Comparison of ENCODE assay signal across 15 cellular contexts in genomic region chr3:183815565-183815943, GRCh38. TPM values are rescaled to one million over a fixed set of nuclear protein-coding genes. Genes with fewer than 3 reads are reported as not detected.
DNase-seq lines count a peak whose midpoint lies in the region; ATAC-seq, FAIRE-seq and TF ChIP-seq lines count a peak whose summit lies in the region.
"Had no signal": no experiment of that assay in that cellular context is flagged by ENCODE, and none has a peak within 500 bp of the region (broad histone marks: within the 10 kb centered on the region; RNA-seq: fewer than 3 reads in every experiment).

No MANE protein-coding gene starts in this region.

- H3K4me1 Mint-ChIP-seq in activated CD8-positive, alpha-beta memory T cell treated with anti-CD3 and anti-CD28 coated beads, Interleukin-2, amount 10 ng/mL, durations not matched to agents 7 days and 5 days = peaks cover 23% of the 10 kb centered on the region
- H3K4me1 Mint-ChIP-seq in activated naive CD8-positive, alpha-beta T cell treated with anti-CD3 and anti-CD28 coated beads, Interleukin-2, amount 10 ng/mL, durations not matched to agents 7 days and 5 days = peaks cover 17% of the 10 kb centered on the region
- H3K4me1 Mint-ChIP-seq: WTC11 had no signal

- ATAC-seq in activated CD8-positive, alpha-beta memory T cell treated with anti-CD3 and anti-CD28 coated beads, Interleukin-2, amount 10 ng/mL, durations not matched to agents 7 days and 5 days = peak; percentile 67
- peak; percentile 65 for ATAC-seq in activated naive CD8-positive, alpha-beta T cell treated with anti-CD3 and anti-CD28 coated beads, Interleukin-2, amount 10 ng/mL, durations not matched to agents 7 days and 5 days (ENCODE audit: low read depth)
- ATAC-seq: WTC11 had no signal

- FAIRE-seq in kidney (lab: Jason Lieb, UNC) = no peak
- no peak for FAIRE-seq in urothelium cell line (lab: Jason Lieb, UNC)
- FAIRE-seq: GM12892 had no signal

- H3K27ac Mint-ChIP-seq in activated CD8-positive, alpha-beta memory T cell treated with anti-CD3 and anti-CD28 coated beads, Interleukin-2, amount 10 ng/mL, durations not matched to agents 7 days and 5 days = peak overlapping the region; percentile 85
- H3K27ac Mint-ChIP-seq in activated naive CD8-positive, alpha-beta T cell treated with anti-CD3 and anti-CD28 coated beads, Interleukin-2, amount 10 ng/mL, durations not matched to agents 7 days and 5 days = peak overlapping the region; percentile 75

- H3K36me3 ChIP-seq in H7 (replicated peaks; ENCODE audit: control insufficient read depth, insufficient read depth, low read length) (peaks cover 6% of the 10 kb centered on the region), prostate gland (no peaks in the 10 kb centered on the region), kidney (ENCODE audit: control insufficient read depth in 1 of 2, insufficient read depth in 2 of 2, low read length in 2 of 2) (peaks cover under 1 to 7% of the 10 kb centered on the region in 2 donors)

- peaks cover 14% of the 10 kb centered on the region for H3K36me3 Mint-ChIP-seq in activated CD8-positive, alpha-beta memory T cell treated with anti-CD3 and anti-CD28 coated beads, Interleukin-2, amount 10 ng/mL, durations not matched to agents 7 days and 5 days
- H3K36me3 Mint-ChIP-seq in activated naive CD8-positive, alpha-beta T cell treated with anti-CD3 and anti-CD28 coated beads, Interleukin-2, amount 10 ng/mL, durations not matched to agents 7 days and 5 days = peaks cover 4% of the 10 kb centered on the region

- TF ChIP-seq POLR2A in prostate gland (IDR thresholded peaks at IDR 0.05) = no peak

- H3K9me3 ChIP-seq in prostate gland (no peaks in the 10 kb centered on the region), kidney (ENCODE audit: control insufficient read depth in 1 of 2, low read length in 2 of 2) (no peaks in the 10 kb centered on the region)

- CTCF ChIA-PET in activated CD8-positive, alpha-beta memory T cell treated with anti-CD3 and anti-CD28 coated beads, Interleukin-2, amount 10 ng/mL, durations not matched to agents 7 days and 5 days (lab: Charles Lee) = interaction anchor here (0.8 to 2.7 kb wide), 4 partner anchors 9 to 347 kb away, joined by 3 to 11 read pairs (median 4); partner anchors contain the start of gene PARL

- H3K4me3 Mint-ChIP-seq in activated CD8-positive, alpha-beta memory T cell treated with anti-CD3 and anti-CD28 coated beads, Interleukin-2, amount 10 ng/mL, durations not matched to agents 7 days and 5 days = no peak overlapping the region
- H3K4me3 Mint-ChIP-seq in activated naive CD8-positive, alpha-beta T cell treated with anti-CD3 and anti-CD28 coated beads, Interleukin-2, amount 10 ng/mL, durations not matched to agents 7 days and 5 days = peak overlapping the region; percentile 29
- H3K4me3 Mint-ChIP-seq: type B pancreatic cell, WTC11 had no signal

- peaks cover 2% of the 10 kb centered on the region for H3K4me1 ChIP-seq in prostate gland (replicated peaks)
- H3K4me1 ChIP-seq in kidney (ENCODE audit: control insufficient read depth in 1 of 2, insufficient read depth in 1 of 2, low read depth in 1 of 2, low read length in 2 of 2) = no peaks in the 10 kb centered on the region

- TF ChIP-seq CTCF in prostate gland (IDR thresholded peaks at IDR 0.05) (no peak), kidney (IDR thresholded peaks at IDR 0.05; ENCODE audit: borderline replicate concordance, extremely low read depth, insufficient read depth) (no peak)

- intact Hi-C loops in prostate gland (cut with DNase I) = no loop called here
- intact Hi-C loops in kidney (cut with DNase I) = no loop called here

- no peaks in the 10 kb centered on the region for H3K27me3 Mint-ChIP-seq in activated CD8-positive, alpha-beta memory T cell treated with anti-CD3 and anti-CD28 coated beads, Interleukin-2, amount 10 ng/mL, durations not matched to agents 7 days and 5 days
- H3K27me3 Mint-ChIP-seq in activated naive CD8-positive, alpha-beta T cell treated with anti-CD3 and anti-CD28 coated beads, Interleukin-2, amount 10 ng/mL, durations not matched to agents 7 days and 5 days = no peaks in the 10 kb centered on the region
- H3K27me3 Mint-ChIP-seq: type B pancreatic cell had no signal

- no peaks in the 10 kb centered on the region for H3K27me3 ChIP-seq in H7 (ENCODE audit: control insufficient read depth, insufficient read depth, low read length)
- no peaks in the 10 kb centered on the region for H3K27me3 ChIP-seq in prostate gland (replicated peaks; ENCODE audit: insufficient read depth)

- H3K4me3 ChIP-seq in H7 (ENCODE audit: insufficient read depth, low read depth, low read length) = no peak overlapping the region
- no peak overlapping the region for H3K4me3 ChIP-seq in prostate gland
- no peak overlapping the region for H3K4me3 ChIP-seq in kidney (ENCODE audit: low read length in 2 of 2)

- H3K9ac ChIP-seq in kidney (ENCODE audit: low read length in 2 of 2) = no peak overlapping the region

- POLR2A ChIA-PET in activated naive CD8-positive, alpha-beta T cell treated with anti-CD3 and anti-CD28 coated beads, Interleukin-2, amount 10 ng/mL, durations not matched to agents 7 days and 5 days (lab: Charles Lee) = interaction anchor here (0.9 to 1.5 kb wide), 4 partner anchors 10 to 118 kb away, joined by 3 to 5 read pairs (median 4); partner anchors contain the start of genes PARL and YEATS2

- H3K27ac ChIP-seq in prostate gland = peak overlapping the region; percentile 48 to 55
- no peak overlapping the region for H3K27ac ChIP-seq in kidney (ENCODE audit: low read depth in 2 of 2, low read length in 2 of 2)

- 74% methylated on average over 9 of the region's 9 CpGs for WGBS in prostate gland

- DNase-seq in activated CD8-positive, alpha-beta memory T cell treated with anti-CD3 and anti-CD28 coated beads, Interleukin-2, amount 10 ng/mL, durations not matched to agents 7 days and 5 days = peak; percentile 56
- no peak for DNase-seq in activated CD8-positive, alpha-beta memory T cell treated with anti-CD3 and anti-CD28 coated beads, Interleukin-2, amount 50 U/mL, for 4 hours
- DNase-seq in H7 (peak; percentile 51), prostate gland (ENCODE audit: low spot score) (no peak), AG08395 (ENCODE audit: low spot score) (no peak), kidney (no peak), urothelium cell line (ENCODE audit: low spot score) (no peak)
- DNase-seq in activated naive CD8-positive, alpha-beta T cell treated with anti-CD3 and anti-CD28 coated beads, Interleukin-2, amount 10 ng/mL, durations not matched to agents 7 days and 5 days = no peak
- DNase-seq: activated gamma-delta T cell, cerebellar nuclear complex, islet precursor cell, NCI-H187 treated with DMSO at 0.1 percent for 48 hours had no signal

- H3K9me3 Mint-ChIP-seq in activated CD8-positive, alpha-beta memory T cell treated with anti-CD3 and anti-CD28 coated beads, Interleukin-2, amount 10 ng/mL, durations not matched to agents 7 days and 5 days (ENCODE audit: low read depth) = no peaks in the 10 kb centered on the region
- H3K9me3 Mint-ChIP-seq in activated naive CD8-positive, alpha-beta T cell treated with anti-CD3 and anti-CD28 coated beads, Interleukin-2, amount 10 ng/mL, durations not matched to agents 7 days and 5 days = no peaks in the 10 kb centered on the region
- H3K9me3 Mint-ChIP-seq: type B pancreatic cell, WTC11 had no signal

RNA-seq across cellular contexts. Expression of gene MAP6D1, which starts 9.8 kb away (rescaled TPM):
- under 1 TPM; 0.47 to 0.70 TPM for total RNA-seq in activated CD8-positive, alpha-beta memory T cell treated with anti-CD3 and anti-CD28 coated beads, Interleukin-2, amount 10 ng/mL, durations not matched to agents 7 days and 5 days
- 1.7 and 4.4 TPM in 2 replicates for total RNA-seq in H7 (2014; rRNA removed; shearing (Covaris generic))
- 1 to 10 TPM; 1.6 to 2.7 TPM for total RNA-seq in activated naive CD8-positive, alpha-beta T cell treated with anti-CD3 and anti-CD28 coated beads, Interleukin-2, amount 10 ng/mL, durations not matched to agents 7 days and 5 days
- total RNA-seq in prostate gland (10 to 100 TPM; 17.3 to 22.3 TPM), kidney (1.5 TPM)
- polyA plus RNA-seq in kidney (ENCODE audit: insufficient read depth, low read depth, low replicate concordance) = 1.4 TPM

Comparison
In these comparisons a context has a peak if more than half of its experiments do, and no peak if none do; other contexts are left out.
1. DNase-seq: peak in activated CD8-positive, alpha-beta memory T cell treated with anti-CD3 and anti-CD28 coated beads, Interleukin-2, amount 10 ng/mL, durations not matched to agents 7 days and 5 days (single experiment) and H7 (single experiment); none in activated CD8-positive, alpha-beta memory T cell treated with anti-CD3 and anti-CD28 coated beads, Interleukin-2, amount 50 U/mL, for 4 hours (single experiment), activated naive CD8-positive, alpha-beta T cell treated with anti-CD3 and anti-CD28 coated beads, Interleukin-2, amount 10 ng/mL, durations not matched to agents 7 days and 5 days (single experiment), prostate gland (single experiment), AG08395 (single experiment), kidney (single experiment) and urothelium cell line (single experiment).
2. H3K27ac ChIP-seq: peak in prostate gland (2 of 2); none in kidney (0 of 2).